ENCODE assay signal across 20 cellular contexts in genomic region chr11:11292839-11293238, GRCh38.
DNase-seq lines count a peak whose midpoint lies in the region; ATAC-seq and TF ChIP-seq lines count a peak whose summit lies in the region.
"Had no signal": no experiment of that assay in that cellular context is flagged by ENCODE, and none has a peak within 500 bp of the region (broad histone marks: within the 10 kb centered on the region; RNA-seq: fewer than 3 reads in every experiment).

No MANE protein-coding gene starts in this region.

- TF ChIP-seq CTCF in right atrium auricular region (IDR thresholded peaks at IDR 0.05) (no peak), neural progenitor cell (IDR thresholded peaks at IDR 0.05) (no peak), sigmoid colon (IDR thresholded peaks at IDR 0.05) (no peak)

- H3K27ac ChIP-seq in right atrium auricular region (no peak overlapping the region), neural progenitor cell (no peak overlapping the region), sigmoid colon (no peak overlapping the region)
- H3K27ac ChIP-seq: A549; BLaER1 treated with 17β-estradiol and CSF1 and Interleukin-3, amounts not matched to agents 10 nM and 100 nM; C4-2B had no signal

- no peaks in the 10 kb centered on the region for H3K36me3 Mint-ChIP-seq in neural progenitor cell
- H3K36me3 Mint-ChIP-seq: CD8-positive, alpha-beta T cell had no signal

- no peaks in the 10 kb centered on the region for H3K9me3 ChIP-seq in right atrium auricular region
- H3K9me3 ChIP-seq in neural progenitor cell (ENCODE audit: low read depth): no peaks in the 10 kb centered on the region
- H3K9me3 ChIP-seq in sigmoid colon: no peaks in the 10 kb centered on the region
- H3K9me3 ChIP-seq: A549; BLaER1 treated with 17β-estradiol and CSF1 and Interleukin-3, amounts not matched to agents 10 nM and 100 nM; Caco-2 had no signal

- H3K4me2 ChIP-seq in neural progenitor cell: no peak overlapping the region
- H3K4me2 ChIP-seq: A549; BLaER1 treated with 17β-estradiol and CSF1 and Interleukin-3, amounts not matched to agents 10 nM and 100 nM had no signal

- peak overlapping the region; percentile 53 for H3K27ac Mint-ChIP-seq in neural progenitor cell
- H3K27ac Mint-ChIP-seq: B cell; CD4-positive, alpha-beta T cell; CD8-positive, alpha-beta T cell had no signal

- H3K36me3 ChIP-seq in right atrium auricular region (peaks cover 6% of the 10 kb centered on the region), neural progenitor cell (no peaks in the 10 kb centered on the region), sigmoid colon (peaks cover 0 to 20% (median 0%) of the 10 kb centered on the region in 4 donors)
- H3K36me3 ChIP-seq: BLaER1 treated with 17β-estradiol and CSF1 and Interleukin-3, amounts not matched to agents 10 nM and 100 nM had no signal

- peaks cover 9% of the 10 kb centered on the region for H3K4me1 Mint-ChIP-seq in neural progenitor cell
- H3K4me1 Mint-ChIP-seq: B cell had no signal

- no peaks in the 10 kb centered on the region for H3K27me3 ChIP-seq in right atrium auricular region
- no peaks in the 10 kb centered on the region for H3K27me3 ChIP-seq in neural progenitor cell
- no peaks in the 10 kb centered on the region for H3K27me3 ChIP-seq in sigmoid colon
- H3K27me3 ChIP-seq: BLaER1 treated with 17β-estradiol and CSF1 and Interleukin-3, amounts not matched to agents 10 nM and 100 nM had no signal

- H3F3A ChIP-seq in neural progenitor cell (ENCODE audit: low read depth): no peaks in the 10 kb centered on the region

- TF ChIP-seq POLR2A in sigmoid colon (IDR thresholded peaks at IDR 0.05): no peak

- H3K9me3 Mint-ChIP-seq in neural progenitor cell: no peaks in the 10 kb centered on the region
- H3K9me3 Mint-ChIP-seq: CD4-positive, alpha-beta T cell; CD8-positive, alpha-beta T cell had no signal

- H3K27me3 Mint-ChIP-seq in neural progenitor cell (ENCODE audit: insufficient read depth, low read depth): peaks cover 12% of the 10 kb centered on the region

- H3K4me3 ChIP-seq in right atrium auricular region (no peak overlapping the region), neural progenitor cell (no peak overlapping the region), sigmoid colon (no peak overlapping the region)
- H3K4me3 ChIP-seq: A549; BLaER1 treated with 17β-estradiol and CSF1 and Interleukin-3, amounts not matched to agents 10 nM and 100 nM had no signal

- ATAC-seq in HG03108 (IDR thresholded peaks at IDR 0.05; ENCODE audit: unreplicated experiment): no peak
- ATAC-seq: A549; CD8-positive, alpha-beta T cell had no signal

- H4K20me1 ChIP-seq in neural progenitor cell (ENCODE audit: low read depth): no peaks in the 10 kb centered on the region
- H4K20me1 ChIP-seq: BLaER1 treated with 17β-estradiol and CSF1 and Interleukin-3, amounts not matched to agents 10 nM and 100 nM had no signal

- H3K9ac ChIP-seq in neural progenitor cell: no peak overlapping the region
- H3K9ac ChIP-seq: BLaER1 treated with 17β-estradiol and CSF1 and Interleukin-3, amounts not matched to agents 10 nM and 100 nM had no signal

- peak; percentile 56 for DNase-seq in cardiac septum (ENCODE audit: low spot score)
- no peak for DNase-seq in right atrium auricular region (ENCODE audit: low spot score)
- peak; percentile 83 for DNase-seq in mesenteric fat pad (ENCODE audit: low spot score)
- no peak for DNase-seq in neural progenitor cell (ENCODE audit: low spot score)
- peak; percentile 41 for DNase-seq in sigmoid colon
- no peak for DNase-seq in A172 (ENCODE audit: low spot score)
- no peak for DNase-seq in MV-4-11 (lab: John Stamatoyannopoulos, UW)
- DNase-seq: 8988T; AML-193; Caco-2; Calu3; CD4-positive, alpha-beta T cell; CD8-positive, alpha-beta T cell; DMS79 treated with DMSO at 0.1 percent for 48 hours; GF-D8 had no signal

- H3K4me1 ChIP-seq in right atrium auricular region: peaks cover 0 to 15% of the 10 kb centered on the region in 2 donors
- H3K4me1 ChIP-seq in neural progenitor cell: peaks cover 10% of the 10 kb centered on the region
- H3K4me1 ChIP-seq in sigmoid colon: peaks cover 0 to 28% (median 2%) of the 10 kb centered on the region in 4 donors
- H3K4me1 ChIP-seq: A549, Caco-2 had no signal

- TF ChIP-seq EP300 in sigmoid colon (IDR thresholded peaks at IDR 0.05): no peak

- WGBS in sigmoid colon, 2 donors: 86 to 94% methylated on average over 12 of the region's 12 CpGs

- H2AFZ ChIP-seq in neural progenitor cell (replicated peaks): no peak overlapping the region

- H3K4me3 Mint-ChIP-seq in neural progenitor cell: no peak overlapping the region
- H3K4me3 Mint-ChIP-seq: B cell; CD4-positive, alpha-beta T cell; CD8-positive, alpha-beta T cell had no signal

- no peaks in the 10 kb centered on the region for H3K79me2 ChIP-seq in neural progenitor cell (ENCODE audit: low read depth)

- intact Hi-C loops in cardiac septum (cut with DNase I): no loop called here
- intact Hi-C loops in sigmoid colon (cut with DNase I): no loop called here

Comparison
In these comparisons a context has a peak if more than half of its experiments do, and no peak if none do; other contexts are left out.
1. DNase-seq: peak in cardiac septum (single experiment), mesenteric fat pad (single experiment) and sigmoid colon (single experiment); none in right atrium auricular region (single experiment), neural progenitor cell (single experiment), A172 (single experiment) and MV-4-11 (single experiment).